11 cellular contexts compared by ENCODE assay signal in genomic region chr20:50913976-50914375, GRCh38. TPM values are rescaled to one million over a fixed set of nuclear protein-coding genes. Genes with fewer than 3 reads are reported as not detected.
A peak's percentile ranks its signal among the peaks of the same experiment; 100 is the strongest.
DNase-seq lines count a peak whose midpoint lies in the region; ATAC-seq, FAIRE-seq and TF ChIP-seq lines count a peak whose summit lies in the region.
"Had no signal": no experiment of that assay in that cellular context is flagged by ENCODE, and none has a peak within 500 bp of the region (broad histone marks: within the 10 kb centered on the region; RNA-seq: fewer than 3 reads in every experiment).

No MANE protein-coding gene starts in this region.

- H3K79me2 ChIP-seq in HepG2 (ENCODE audit: insufficient read depth, low read length) = peaks cover 98% of the 10 kb centered on the region

- no peak overlapping the region for H3K4me2 ChIP-seq in HepG2 (ENCODE audit: low read depth, low read length)

- no peak for TF ChIP-seq POLR2A in HepG2 (IDR thresholded peaks at IDR 0.05; ENCODE audit: insufficient read depth in 1 of 2, low read depth in 2 of 2, low read length in 2 of 2)

- H3K4me1 Mint-ChIP-seq in activated CD8-positive, alpha-beta T cell treated with anti-CD3 and anti-CD28 coated beads for 36 hours (ENCODE audit: low read depth) = peaks cover 84% of the 10 kb centered on the region

- no peak for TF ChIP-seq CTCF in activated CD8-positive, alpha-beta T cell treated with anti-CD3 and anti-CD28 coated beads for 36 hours (IDR thresholded peaks at IDR 0.05)
- no peak for TF ChIP-seq CTCF in HepG2 (CRISPR knock-in tag; IDR thresholded peaks at IDR 0.05)

- BruUV-seq in HepG2 (replicated peaks; lab: Mats Ljungman, UMichigan) = no TSS peak

- in situ Hi-C loops in HepG2 (cut with HindIII; ENCODE audit: extremely low pct_ligation_motif_present, low pct_unique_long_range_greater_than_20kb) = no loop called here

- peaks cover 75% of the 10 kb centered on the region for H4K20me1 ChIP-seq in HepG2 (ENCODE audit: insufficient read depth, low read length)

- H3K36me3 ChIP-seq in HepG2 (replicated peaks in 1 of 2; ENCODE audit: control insufficient read depth in 1 of 2, insufficient read depth in 2 of 2, low read length in 2 of 2) = peaks cover 5 to 53% of the 10 kb centered on the region in 2 experiments
- H3K36me3 ChIP-seq: neutrophil had no signal

- intact Hi-C loops in activated CD8-positive, alpha-beta T cell treated with anti-CD3 and anti-CD28 coated beads for 36 hours (cut with micrococcal nuclease) = no loop called here
- intact Hi-C loops in HepG2 (cut with micrococcal nuclease; ENCODE audit: unreplicated experiment) = no loop called here

- H3K9me3 Mint-ChIP-seq in activated CD8-positive, alpha-beta T cell treated with anti-CD3 and anti-CD28 coated beads for 36 hours = no peaks in the 10 kb centered on the region

- H3K4me3 ChIP-seq in HepG2 (replicated peaks in 1 of 3; ENCODE audit: insufficient read depth in 1 of 3, low read depth in 2 of 3, low read length in 3 of 3) = no peak overlapping the region

- H3K4me3 Mint-ChIP-seq in activated CD8-positive, alpha-beta T cell treated with anti-CD3 and anti-CD28 coated beads for 36 hours = no peak overlapping the region

- H3K27ac Mint-ChIP-seq in activated CD8-positive, alpha-beta T cell treated with anti-CD3 and anti-CD28 coated beads for 36 hours = peak overlapping the region; percentile 17

- ATAC-seq in HG02870 (IDR thresholded peaks at IDR 0.05; ENCODE audit: unreplicated experiment) (peak; percentile 46), HepG2 (no peak), HG03175 (IDR thresholded peaks at IDR 0.05; ENCODE audit: unreplicated experiment) (no peak)
- ATAC-seq in activated CD8-positive, alpha-beta T cell treated with anti-CD3 and anti-CD28 coated beads for 36 hours = peak; percentile 96

- FAIRE-seq in HepG2 (lab: Jason Lieb, UNC) = no peak

- no peak overlapping the region for H3K27ac ChIP-seq in HepG2 (ENCODE audit: extremely low read length, insufficient read depth, low read length)
- H3K27ac ChIP-seq: neutrophil had no signal

- POLR2A ChIA-PET in activated CD8-positive, alpha-beta T cell treated with anti-CD3 and anti-CD28 coated beads for 36 hours (lab: Charles Lee) = interaction anchor here (1.2 to 4.2 kb wide), 5 partner anchors 10 to 119 kb away, joined by 3 to 30 read pairs (median 6); partner anchors contain the start of genes ADNP, BCAS4, DPM1 and MOCS3
- POLR2A ChIA-PET in HepG2 (lab: Yijun Ruan, JAX) = no interaction called here

- H3K9me3 ChIP-seq in HepG2 (ENCODE audit: low read length) = no peaks in the 10 kb centered on the region
- H3K9me3 ChIP-seq: neutrophil had no signal

- no peak for TF ChIP-seq RAD21 in HepG2 (CRISPR knock-in tag; IDR thresholded peaks at IDR 0.05)

- peaks cover 13% of the 10 kb centered on the region for H3K4me1 ChIP-seq in HepG2 (ENCODE audit: insufficient read depth, low read length)

- peak; percentile 30 for DNase-seq in COLO829 (ENCODE audit: low spot score)
- DNase-seq in activated CD8-positive, alpha-beta T cell treated with anti-CD3 and anti-CD28 coated beads for 36 hours = peak; percentile 60
- DNase-seq in HepG2 (ENCODE audit: low spot score) = no peak
- no peak for DNase-seq in effector CD8-positive, alpha-beta T cell (lab: John Stamatoyannopoulos, UW)
- no peak for DNase-seq in COR-L47 (lab: John Stamatoyannopoulos, UW)
- DNase-seq in mesenteric fat pad (ENCODE audit: low spot score) = no peak
- DNase-seq: activated gamma-delta T cell treated with Interleukin-2 at 50 U/mL for 16 hours, MM.1S had no signal

- H3K9ac ChIP-seq in HepG2 (ENCODE audit: insufficient read depth, low read depth, low read length) = no peak overlapping the region

- no peak overlapping the region for H2AFZ ChIP-seq in HepG2 (ENCODE audit: low read length)

- H3K27me3 ChIP-seq in HepG2 (ENCODE audit: control insufficient read depth in 1 of 2, insufficient read depth in 2 of 2, low read length in 2 of 2) = no peaks in the 10 kb centered on the region
- H3K27me3 ChIP-seq: neutrophil had no signal

- H3K36me3 Mint-ChIP-seq in activated CD8-positive, alpha-beta T cell treated with anti-CD3 and anti-CD28 coated beads for 36 hours (ENCODE audit: low read depth) = peaks cover 41% of the 10 kb centered on the region

- no peaks in the 10 kb centered on the region for H3K27me3 Mint-ChIP-seq in activated CD8-positive, alpha-beta T cell treated with anti-CD3 and anti-CD28 coated beads for 36 hours

- TF ChIP-seq EP300 in HepG2 (IDR thresholded peaks at IDR 0.05; ENCODE audit: low read depth in 2 of 2, low read length in 2 of 2) = no peak
- TF ChIP-seq EP300 in HepG2 (CRISPR knock-in tag; IDR thresholded peaks at IDR 0.05; ENCODE audit: borderline replicate concordance) = no peak

- CTCF ChIA-PET in activated CD8-positive, alpha-beta T cell treated with anti-CD3 and anti-CD28 coated beads for 36 hours (lab: Charles Lee) = interaction anchor here (1.6 to 5.7 kb wide), 3 partner anchors 11 to 119 kb away, joined by 6 to 55 read pairs (median 17); partner anchors contain the start of genes ADNP and BCAS4
- CTCF ChIA-PET in HepG2 (lab: Yijun Ruan, JAX; ENCODE audit: low intra/inter-chr PET ratio, low total read pairs) = no interaction called here

RNA-seq across cellular contexts. Expression of gene ADNP, which starts 17.3 kb away (rescaled TPM):
- 10 to 100 TPM; 58.9 to 60.0 TPM for total RNA-seq in activated CD8-positive, alpha-beta T cell treated with anti-CD3 and anti-CD28 coated beads for 36 hours
- total RNA-seq in HepG2 (2016; rRNA removed; fragmentation: Illumina TruSeq; extraction: Trizol) = 21.5 and 60.7 TPM in 2 replicates
- total RNA-seq in HepG2 (2016; cell fraction: cytosol; rRNA removed; fragmentation: Illumina TruSeq; extraction: Trizol; ENCODE audit: low read depth) = 3.6 and 4.4 TPM in 2 replicates
- 17.8 and 59.9 TPM in 2 replicates for total RNA-seq in HepG2 (2016; cell fraction: insoluble cytoplasmic fraction; rRNA removed; fragmentation: Illumina TruSeq; extraction: Trizol)
- total RNA-seq in HepG2 (2016; cell fraction: membrane; rRNA removed; fragmentation: Illumina TruSeq; extraction: Trizol) = 20.1 and 20.5 TPM in 2 replicates
- total RNA-seq in HepG2 (2016; cell fraction: nucleus; rRNA removed; fragmentation: Illumina TruSeq; extraction: Trizol) = 51.3 and 55.1 TPM in 2 replicates
- 21.0 and 22.3 TPM in 2 replicates for polyA plus RNA-seq in HepG2 (2011; rRNA removed)
- polyA plus RNA-seq in HepG2 (2011; cell fraction: cytosol; rRNA removed) = 11.3 and 19.3 TPM in 2 replicates
- 30.4 and 32.5 TPM in 2 replicates for polyA plus RNA-seq in HepG2 (2011; cell fraction: nucleus; rRNA removed)
- polyA plus RNA-seq in HepG2 (2012) = 45.9 and 50.4 TPM in 2 replicates
- polyA plus RNA-seq in HepG2 (2016; cell fraction: cytosol; fragmentation: Illumina TruSeq; extraction: Trizol; ENCODE audit: low read depth) = 2.9 and 3.3 TPM in 2 replicates
- polyA plus RNA-seq in HepG2 (2016; cell fraction: insoluble cytoplasmic fraction; fragmentation: Illumina TruSeq; extraction: Trizol; ENCODE audit: low read depth) = 57.9 and 63.1 TPM in 2 replicates
- polyA plus RNA-seq in HepG2 (2016; cell fraction: membrane; fragmentation: Illumina TruSeq; extraction: Trizol; ENCODE audit: low read depth) = 8.8 and 9.4 TPM in 2 replicates
- 78.5 and 79.2 TPM in 2 replicates for polyA plus RNA-seq in HepG2 (2016; cell fraction: nucleus; fragmentation: Illumina TruSeq; extraction: Trizol; ENCODE audit: insufficient read depth, low read depth)
- 22.3 and 32.8 TPM in 2 replicates for polyA minus RNA-seq in HepG2 (2011; rRNA and poly(A)+ RNA removed; ENCODE audit: low replicate concordance)
- 29.7 and 42.9 TPM in 2 replicates for polyA minus RNA-seq in HepG2 (2011; cell fraction: cytosol; rRNA and poly(A)+ RNA removed)
- 74.0 and 91.4 TPM in 2 replicates for polyA minus RNA-seq in HepG2 (2011; cell fraction: nucleus; rRNA and poly(A)+ RNA removed)
- total RNA-seq in mesenteric fat pad = 42.0 TPM

RNA-seq across cellular contexts. Expression of gene DPM1, which starts 44.4 kb away (rescaled TPM):
- 10 to 100 TPM; 66.6 to 75.4 TPM for total RNA-seq in activated CD8-positive, alpha-beta T cell treated with anti-CD3 and anti-CD28 coated beads for 36 hours
- 161 and 187 TPM in 2 replicates for total RNA-seq in HepG2 (2016; rRNA removed; fragmentation: Illumina TruSeq; extraction: Trizol)
- total RNA-seq in HepG2 (2016; cell fraction: cytosol; rRNA removed; fragmentation: Illumina TruSeq; extraction: Trizol; ENCODE audit: low read depth) = 32.3 and 33.7 TPM in 2 replicates
- total RNA-seq in HepG2 (2016; cell fraction: insoluble cytoplasmic fraction; rRNA removed; fragmentation: Illumina TruSeq; extraction: Trizol) = 167 and 188 TPM in 2 replicates
- total RNA-seq in HepG2 (2016; cell fraction: membrane; rRNA removed; fragmentation: Illumina TruSeq; extraction: Trizol) = 30.4 and 39.3 TPM in 2 replicates
- total RNA-seq in HepG2 (2016; cell fraction: nucleus; rRNA removed; fragmentation: Illumina TruSeq; extraction: Trizol) = 102 and 109 TPM in 2 replicates
- 75.7 and 83.2 TPM in 2 replicates for polyA plus RNA-seq in HepG2 (2011; rRNA removed)
- 67.0 and 87.1 TPM in 2 replicates for polyA plus RNA-seq in HepG2 (2011; cell fraction: cytosol; rRNA removed)
- 40.6 and 43.3 TPM in 2 replicates for polyA plus RNA-seq in HepG2 (2011; cell fraction: nucleus; rRNA removed)
- polyA plus RNA-seq in HepG2 (2012) = 92.8 and 103 TPM in 2 replicates
- polyA plus RNA-seq in HepG2 (2016; cell fraction: cytosol; fragmentation: Illumina TruSeq; extraction: Trizol; ENCODE audit: low read depth) = 19.8 and 20.9 TPM in 2 replicates
- polyA plus RNA-seq in HepG2 (2016; cell fraction: insoluble cytoplasmic fraction; fragmentation: Illumina TruSeq; extraction: Trizol; ENCODE audit: low read depth) = 215 and 249 TPM in 2 replicates
- polyA plus RNA-seq in HepG2 (2016; cell fraction: membrane; fragmentation: Illumina TruSeq; extraction: Trizol; ENCODE audit: low read depth) = 27.9 and 30.1 TPM in 2 replicates
- polyA plus RNA-seq in HepG2 (2016; cell fraction: nucleus; fragmentation: Illumina TruSeq; extraction: Trizol; ENCODE audit: insufficient read depth, low read depth) = 177 and 193 TPM in 2 replicates
- polyA minus RNA-seq in HepG2 (2011; rRNA and poly(A)+ RNA removed; ENCODE audit: low replicate concordance) = 23.1 and 28.4 TPM in 2 replicates
- polyA minus RNA-seq in HepG2 (2011; cell fraction: cytosol; rRNA and poly(A)+ RNA removed) = 38.3 and 41.9 TPM in 2 replicates
- 49.6 and 51.1 TPM in 2 replicates for polyA minus RNA-seq in HepG2 (2011; cell fraction: nucleus; rRNA and poly(A)+ RNA removed)
- 34.2 TPM for total RNA-seq in mesenteric fat pad

RNA-seq across cellular contexts. Expression of gene MOCS3, which starts 44.6 kb away (rescaled TPM):
- total RNA-seq in activated CD8-positive, alpha-beta T cell treated with anti-CD3 and anti-CD28 coated beads for 36 hours = 1 to 10 TPM; 4.6 TPM
- total RNA-seq in HepG2 (2016; rRNA removed; fragmentation: Illumina TruSeq; extraction: Trizol) (8.4 and 9.7 TPM in 2 replicates), mesenteric fat pad (3.6 TPM)
- total RNA-seq in HepG2 (2016; cell fraction: cytosol; rRNA removed; fragmentation: Illumina TruSeq; extraction: Trizol; ENCODE audit: low read depth) = 1.2 and 1.3 TPM in 2 replicates
- total RNA-seq in HepG2 (2016; cell fraction: insoluble cytoplasmic fraction; rRNA removed; fragmentation: Illumina TruSeq; extraction: Trizol) = 7.8 and 8.8 TPM in 2 replicates
- total RNA-seq in HepG2 (2016; cell fraction: membrane; rRNA removed; fragmentation: Illumina TruSeq; extraction: Trizol) = 3.7 and 4.2 TPM in 2 replicates
- 5.4 and 5.7 TPM in 2 replicates for total RNA-seq in HepG2 (2016; cell fraction: nucleus; rRNA removed; fragmentation: Illumina TruSeq; extraction: Trizol)
- 3.7 and 4.1 TPM in 2 replicates for polyA plus RNA-seq in HepG2 (2011; rRNA removed)
- 4.0 and 4.1 TPM in 2 replicates for polyA plus RNA-seq in HepG2 (2011; cell fraction: cytosol; rRNA removed)
- 2.9 and 3.2 TPM in 2 replicates for polyA plus RNA-seq in HepG2 (2011; cell fraction: nucleus; rRNA removed)
- polyA plus RNA-seq in HepG2 (2012) = 2.7 and 3.3 TPM in 2 replicates
- 0.53 and 0.58 TPM in 2 replicates for polyA plus RNA-seq in HepG2 (2016; cell fraction: cytosol; fragmentation: Illumina TruSeq; extraction: Trizol; ENCODE audit: low read depth)
- polyA plus RNA-seq in HepG2 (2016; cell fraction: insoluble cytoplasmic fraction; fragmentation: Illumina TruSeq; extraction: Trizol; ENCODE audit: low read depth) = 7.8 and 8.0 TPM in 2 replicates
- polyA plus RNA-seq in HepG2 (2016; cell fraction: membrane; fragmentation: Illumina TruSeq; extraction: Trizol; ENCODE audit: low read depth) = 1.7 and 2.1 TPM in 2 replicates
- 4.3 and 4.4 TPM in 2 replicates for polyA plus RNA-seq in HepG2 (2016; cell fraction: nucleus; fragmentation: Illumina TruSeq; extraction: Trizol; ENCODE audit: insufficient read depth, low read depth)
- 14.6 and 20.7 TPM in 2 replicates for polyA minus RNA-seq in HepG2 (2011; rRNA and poly(A)+ RNA removed; ENCODE audit: low replicate concordance)
- 6.3 and 6.7 TPM in 2 replicates for polyA minus RNA-seq in HepG2 (2011; cell fraction: cytosol; rRNA and poly(A)+ RNA removed)
- polyA minus RNA-seq in HepG2 (2011; cell fraction: nucleus; rRNA and poly(A)+ RNA removed) = 12.4 and 13.6 TPM in 2 replicates

Comparison
In these comparisons a context has a peak if more than half of its experiments do, and no peak if none do; other contexts are left out.
1. DNase-seq: peak in COLO829 (single experiment) and activated CD8-positive, alpha-beta T cell treated with anti-CD3 and anti-CD28 coated beads for 36 hours (single experiment); none in HepG2 (single experiment), effector CD8-positive, alpha-beta T cell (single experiment), COR-L47 (single experiment) and mesenteric fat pad (single experiment).
2. ATAC-seq: peak in HG02870 (single experiment) and activated CD8-positive, alpha-beta T cell treated with anti-CD3 and anti-CD28 coated beads for 36 hours (single experiment); none in HepG2 (single experiment) and HG03175 (single experiment).